15 cellular contexts compared by ENCODE assay signal in the genomic region with DNA sequence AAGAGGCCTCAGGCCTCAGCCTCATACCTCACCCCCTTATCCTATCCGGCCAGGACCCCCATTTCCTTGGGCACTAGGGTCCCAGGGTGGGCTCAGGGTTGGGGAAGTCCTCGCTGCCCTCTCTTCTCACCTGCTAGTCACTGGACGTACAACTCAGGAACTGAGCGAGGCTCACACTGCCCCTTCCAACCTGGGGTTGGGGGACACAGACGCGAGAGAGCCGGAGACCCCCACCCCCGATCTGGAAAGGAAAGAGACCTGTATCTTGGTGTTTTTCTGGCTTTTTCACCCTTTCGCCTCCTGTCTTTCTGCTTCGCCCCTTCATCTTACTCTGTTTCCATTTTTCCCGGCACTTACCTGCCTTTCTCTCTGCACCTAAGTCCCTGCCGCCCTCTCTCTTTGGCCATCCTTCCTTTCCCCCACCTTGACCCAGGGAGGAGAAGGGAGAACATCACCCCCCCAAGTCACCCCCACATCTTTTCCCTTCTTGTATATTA. TPM values are rescaled to one million over a fixed set of nuclear protein-coding genes. Genes with fewer than 3 reads are reported as not detected.
DNase-seq lines count a peak whose midpoint lies in the region; ATAC-seq, FAIRE-seq and TF ChIP-seq lines count a peak whose summit lies in the region.
"Had no signal": no experiment of that assay in that cellular context is flagged by ENCODE, and none has a peak within 500 bp of the region (broad histone marks: within the 10 kb centered on the region; RNA-seq: fewer than 3 reads in every experiment).

No MANE protein-coding gene starts in this region.

- TF ChIP-seq POLR2A in GM12891 (IDR thresholded peaks at IDR 0.05; ENCODE audit: low read depth, low read length) = no peak

- peak overlapping the region in 4 of 7 donors; percentile 54 to 85 (median 66) for H3K27ac Mint-ChIP-seq in CD14-positive monocyte
- peak overlapping the region; percentile 29 for H3K27ac Mint-ChIP-seq in activated naive CD8-positive, alpha-beta T cell treated with anti-CD3 and anti-CD28 coated beads, Interleukin-2, amount 50 U/mL, for 24 hours
- no peak overlapping the region for H3K27ac Mint-ChIP-seq in glutamatergic neuron (ENCODE audit: unreplicated experiment)

- DNase-seq in CD14-positive monocyte (ENCODE audit: low spot score) (no peak), GM12891 (ENCODE audit: insufficient read length, low spot score) (no peak), glutamatergic neuron (no peak), DMS 273 treated with DMSO at 0.1 percent for 48 hours (lab: John Stamatoyannopoulos, UW) (no peak)
- DNase-seq in activated naive CD8-positive, alpha-beta T cell treated with anti-CD3 and anti-CD28 coated beads, Interleukin-2, amount 50 U/mL, for 24 hours = no peak
- DNase-seq: activated CD4-positive, alpha-beta T cell treated with anti-CD3 and anti-CD28 coated beads, Interleukin-2, amount 10 ng/mL, durations not matched to agents 24 days and 14 days; EL; left colon; MM.1S; NCI-H2081 treated with DMSO at 0.1 percent for 48 hours; stimulated activated CD4-positive, alpha-beta T cell treated with anti-CD3 and anti-CD28 coated beads, Interleukin-15, amount 100 ng/mL, for 24 hours had no signal

- intact Hi-C loops in CD14-positive monocyte (cut with micrococcal nuclease) = loop anchor here (5.0 kb wide), 2 partner anchors 34 to 44 kb away; a partner anchor contains a TSS

- TF ChIP-seq CTCF in CD14-positive monocyte (IDR thresholded peaks at IDR 0.05) (no peak), glutamatergic neuron (IDR thresholded peaks at IDR 0.05; ENCODE audit: partially characterized antibody, unreplicated experiment) (no peak)

- peaks cover 0 to 11% (median 2%) of the 10 kb centered on the region in 3 donors for H3K27me3 Mint-ChIP-seq in CD14-positive monocyte (ENCODE audit: low read depth in 3 of 3)
- no peaks in the 10 kb centered on the region for H3K27me3 Mint-ChIP-seq in activated naive CD8-positive, alpha-beta T cell treated with anti-CD3 and anti-CD28 coated beads, Interleukin-2, amount 50 U/mL, for 24 hours
- H3K27me3 Mint-ChIP-seq in glutamatergic neuron (ENCODE audit: unreplicated experiment) = no peaks in the 10 kb centered on the region
- H3K27me3 Mint-ChIP-seq: activated CD4-positive, alpha-beta T cell treated with anti-CD3 and anti-CD28 coated beads, Interleukin-2, amount 10 ng/mL, durations not matched to agents 24 days and 14 days had no signal

- peaks cover 33% of the 10 kb centered on the region for H3K4me1 Mint-ChIP-seq in CD14-positive monocyte
- H3K4me1 Mint-ChIP-seq in activated naive CD8-positive, alpha-beta T cell treated with anti-CD3 and anti-CD28 coated beads, Interleukin-2, amount 50 U/mL, for 24 hours = peaks cover 36% of the 10 kb centered on the region
- H3K4me1 Mint-ChIP-seq in glutamatergic neuron (ENCODE audit: low read depth, unreplicated experiment) = peaks cover 3% of the 10 kb centered on the region

- ATAC-seq in activated naive CD8-positive, alpha-beta T cell treated with anti-CD3 and anti-CD28 coated beads, Interleukin-2, amount 50 U/mL, for 24 hours = no peak
- no peak for ATAC-seq in HG02852 (IDR thresholded peaks at IDR 0.05; ENCODE audit: unreplicated experiment)
- no peak for ATAC-seq in GM19023 (IDR thresholded peaks at IDR 0.05; ENCODE audit: unreplicated experiment)
- ATAC-seq: left colon had no signal

- H3K36me3 Mint-ChIP-seq in CD14-positive monocyte (peaks cover 27 to 67% of the 10 kb centered on the region in 2 donors), glutamatergic neuron (ENCODE audit: unreplicated experiment) (peaks cover 6% of the 10 kb centered on the region)
- peaks cover 20% of the 10 kb centered on the region for H3K36me3 Mint-ChIP-seq in activated naive CD8-positive, alpha-beta T cell treated with anti-CD3 and anti-CD28 coated beads, Interleukin-2, amount 50 U/mL, for 24 hours (ENCODE audit: low read depth)

- FAIRE-seq in GM12891 (lab: Jason Lieb, UNC) = no peak

- no peaks in the 10 kb centered on the region for H3K9me3 Mint-ChIP-seq in CD14-positive monocyte
- H3K9me3 Mint-ChIP-seq in activated naive CD8-positive, alpha-beta T cell treated with anti-CD3 and anti-CD28 coated beads, Interleukin-2, amount 50 U/mL, for 24 hours = no peaks in the 10 kb centered on the region
- peaks cover 7% of the 10 kb centered on the region for H3K9me3 Mint-ChIP-seq in glutamatergic neuron (ENCODE audit: unreplicated experiment)
- H3K9me3 Mint-ChIP-seq: activated CD4-positive, alpha-beta T cell treated with anti-CD3 and anti-CD28 coated beads, Interleukin-2, amount 10 ng/mL, durations not matched to agents 24 days and 14 days had no signal

- H3K4me3 Mint-ChIP-seq in CD14-positive monocyte (peak overlapping the region in 1 of 2 donors; percentile 27), glutamatergic neuron (ENCODE audit: unreplicated experiment) (peak overlapping the region; percentile 13)
- no peak overlapping the region for H3K4me3 Mint-ChIP-seq in activated naive CD8-positive, alpha-beta T cell treated with anti-CD3 and anti-CD28 coated beads, Interleukin-2, amount 50 U/mL, for 24 hours
- H3K4me3 Mint-ChIP-seq: activated CD4-positive, alpha-beta T cell treated with anti-CD3 and anti-CD28 coated beads, Interleukin-2, amount 10 ng/mL, durations not matched to agents 24 days and 14 days had no signal

TF ChIP-seq in GM12891, 5 proteins besides CTCF, POLR2A, EP300 and RAD21:
- TF ChIP-seq PAX5 (IDR thresholded peaks at IDR 0.05; ENCODE audit: insufficient read depth, low read length, severe bottlenecking) (no peak), SPI1 (IDR thresholded peaks at IDR 0.05; ENCODE audit: low read depth, low read length) (no peak), TAF1 (IDR thresholded peaks at IDR 0.05; ENCODE audit: low read depth, low read length) (no peak), POLR2AphosphoS5 (IDR thresholded peaks at IDR 0.05; ENCODE audit: low read depth, low read length) (no peak), POU2F2 (IDR thresholded peaks at IDR 0.05; ENCODE audit: low read depth, low read length) (0 out of 2 replicates have a peak, but pooled peaks have one; percentile 21)

RNA-seq across cellular contexts. Expression of a gene that starts 36.4 kb away (rescaled TPM):
- polyA plus RNA-seq in CD14-positive monocyte = under 1 TPM; 0.19 to 0.23 TPM
- 4.1 TPM for polyA plus RNA-seq in GM12891 (2012; ENCODE audit: low read depth, missing spikeins)
- 46.0 TPM for total RNA-seq in glutamatergic neuron (ENCODE audit: unreplicated experiment)

RNA-seq across cellular contexts. Expression of a gene that starts 45.3 kb away (rescaled TPM):
- not detected for polyA plus RNA-seq in CD14-positive monocyte
- polyA plus RNA-seq in GM12891 (2012; ENCODE audit: low read depth, missing spikeins) = 2.0 TPM
- total RNA-seq in glutamatergic neuron (ENCODE audit: unreplicated experiment) = not detected
- total RNA-seq: epithelial cell of proximal tubule, suprapubic skin had no signal

RNA-seq across cellular contexts. Expression of a gene that starts 57.4 kb away (rescaled TPM):
- 100 to 1,000 TPM; 132 to 156 TPM for polyA plus RNA-seq in CD14-positive monocyte
- 228 TPM for polyA plus RNA-seq in GM12891 (2012; ENCODE audit: low read depth, missing spikeins)
- total RNA-seq in glutamatergic neuron (ENCODE audit: unreplicated experiment) = 68.3 TPM
